In the genomic region with DNA sequence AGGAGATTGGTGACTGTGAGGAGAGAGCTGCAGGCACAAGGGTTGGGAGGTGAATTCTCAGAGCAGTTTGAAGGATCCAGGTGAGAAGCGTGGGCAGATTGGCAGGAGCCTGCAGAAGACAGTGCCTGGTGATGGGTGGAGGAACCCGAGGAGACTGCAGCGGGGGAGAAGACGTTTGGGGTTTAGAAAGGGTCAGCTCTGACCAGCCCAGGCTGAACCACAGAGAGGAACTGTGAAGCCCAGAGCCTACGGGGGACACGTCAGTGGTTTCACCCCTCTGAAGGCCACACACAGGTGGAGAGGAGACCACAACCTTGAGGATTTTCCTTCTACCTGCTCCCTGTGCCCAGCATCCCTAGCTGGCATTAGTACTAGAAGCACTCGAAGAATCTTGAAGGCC, we compare ENCODE assay signal across 16 cellular contexts.
"Had no signal": no experiment of that assay in that cellular context is flagged by ENCODE, and none has a peak within 500 bp of the region (broad histone marks: within the 10 kb centered on the region; RNA-seq: fewer than 3 reads in every experiment).

No MANE protein-coding gene starts in this region.

- H3K36me3 ChIP-seq: gastroesophageal sphincter, spleen had no signal

- H3K27ac Mint-ChIP-seq: activated naive CD4-positive, alpha-beta T cell treated with anti-CD3 and anti-CD28 coated beads, Interleukin-2, amount 50 U/mL, for 24 hours; naive thymus-derived CD4-positive, alpha-beta T cell had no signal

- H3K4me1 Mint-ChIP-seq: activated naive CD4-positive, alpha-beta T cell treated with anti-CD3 and anti-CD28 coated beads, Interleukin-2, amount 50 U/mL, for 24 hours had no signal

- ATAC-seq: body of pancreas; gastroesophageal sphincter; left colon; naive thymus-derived CD4-positive, alpha-beta T cell; sciatic nerve had no signal

- H3K9me3 ChIP-seq: body of pancreas, gastroesophageal sphincter, spleen had no signal

- DNase-seq: activated CD4-positive, alpha-beta T cell treated with anti-CD3 and anti-CD28 coated beads, Interleukin-2, amount 50 U/mL, for 1 hour; body of pancreas; cortex of kidney; effector memory CD4-positive, alpha-beta T cell; left colon; naive thymus-derived CD4-positive, alpha-beta T cell; spleen; stimulated activated CD4-positive, alpha-beta T cell treated with anti-CD3 and anti-CD28 coated beads, Interleukin-1b, Interleukin-23, amount 100 ng/mL, for 48 hours; stimulated activated naive CD4-positive, alpha-beta T cell; substantia nigra; trophoblast cell had no signal

- H3K27me3 ChIP-seq: body of pancreas had no signal

- H3K9me3 Mint-ChIP-seq: activated naive CD4-positive, alpha-beta T cell treated with anti-CD3 and anti-CD28 coated beads, Interleukin-2, amount 50 U/mL, for 24 hours; central memory CD8-positive, alpha-beta T cell had no signal

- H3K4me3 Mint-ChIP-seq: activated naive CD4-positive, alpha-beta T cell treated with anti-CD3 and anti-CD28 coated beads, Interleukin-2, amount 50 U/mL, for 24 hours; central memory CD8-positive, alpha-beta T cell; naive thymus-derived CD4-positive, alpha-beta T cell had no signal

- H3K27ac ChIP-seq: body of pancreas, epithelial cell of prostate, gastroesophageal sphincter, spleen had no signal

- H3K4me1 ChIP-seq: body of pancreas, gastroesophageal sphincter, spleen had no signal

- H3K27me3 Mint-ChIP-seq: central memory CD8-positive, alpha-beta T cell had no signal

- H3K4me3 ChIP-seq: body of pancreas, gastroesophageal sphincter, spleen had no signal

- H3K36me3 Mint-ChIP-seq: activated naive CD4-positive, alpha-beta T cell treated with anti-CD3 and anti-CD28 coated beads, Interleukin-2, amount 50 U/mL, for 24 hours; naive thymus-derived CD4-positive, alpha-beta T cell had no signal
